8 cellular contexts compared by ENCODE assay signal in genomic region chr2:178478102-178478441, GRCh38. TPM values are rescaled to one million over a fixed set of nuclear protein-coding genes. Genes with fewer than 3 reads are reported as not detected.
DNase-seq lines count a peak whose midpoint lies in the region; ATAC-seq and TF ChIP-seq lines count a peak whose summit lies in the region.

No MANE protein-coding gene starts in this region.

- no peaks in the 10 kb centered on the region for H3K27me3 ChIP-seq in Peyer's patch
- no peaks in the 10 kb centered on the region for H3K27me3 ChIP-seq in osteoblast (ENCODE audit: insufficient read depth, low read length)

- no peak for TF ChIP-seq CTCF in C4-2B (conservative IDR thresholded peaks at IDR 0.05)
- TF ChIP-seq CTCF in Peyer's patch (IDR thresholded peaks at IDR 0.05) = no peak
- no peak for TF ChIP-seq CTCF in osteoblast (IDR thresholded peaks at IDR 0.05; ENCODE audit: extremely low read depth, low read depth, low read length)
- no peak for TF ChIP-seq CTCF in omental fat pad (IDR thresholded peaks at IDR 0.05)

- H3K9me3 ChIP-seq in Peyer's patch = no peaks in the 10 kb centered on the region
- H3K9me3 ChIP-seq in osteoblast (ENCODE audit: low read depth, low read length) = no peaks in the 10 kb centered on the region

- peaks cover 21% of the 10 kb centered on the region for H4K20me1 ChIP-seq in osteoblast (ENCODE audit: insufficient read depth, low read length)

- no peaks in the 10 kb centered on the region for H3K36me3 ChIP-seq in Peyer's patch
- H3K36me3 ChIP-seq in osteoblast (ENCODE audit: insufficient read depth, low read length) = no peaks in the 10 kb centered on the region

- ATAC-seq in GM19372 (IDR thresholded peaks at IDR 0.05; ENCODE audit: low read depth, unreplicated experiment) (peak; percentile 1), omental fat pad (ENCODE audit: low FRiP score) (no peak), HG03108 (IDR thresholded peaks at IDR 0.05; ENCODE audit: unreplicated experiment) (no peak)

- H3K79me2 ChIP-seq in osteoblast (ENCODE audit: insufficient read depth, low read length) = peaks cover 33% of the 10 kb centered on the region

- peak overlapping the region; percentile 72 for H3K27ac ChIP-seq in C4-2B
- H3K27ac ChIP-seq in Peyer's patch = peak overlapping the region; percentile 91 to 96 (median 95)
- peak overlapping the region; percentile 49 for H3K27ac ChIP-seq in epithelial cell of prostate
- H3K27ac ChIP-seq in osteoblast (ENCODE audit: low read depth, low read length) = peak overlapping the region; percentile 99

- no peak for TF ChIP-seq POLR2A in Peyer's patch (IDR thresholded peaks at IDR 0.05)

- H2AFZ ChIP-seq in osteoblast (ENCODE audit: low read length) = peak overlapping the region; percentile 100

- peak overlapping the region; percentile 99 for H3K4me2 ChIP-seq in osteoblast (ENCODE audit: insufficient read depth, low read length)

- H3K4me1 ChIP-seq in Peyer's patch (peaks cover 0 to 27% (median 15%) of the 10 kb centered on the region in 4 donors), osteoblast (ENCODE audit: insufficient read depth, low read length) (peaks cover 25% of the 10 kb centered on the region)

- DNase-seq in Peyer's patch (no peak), epithelial cell of prostate (ENCODE audit: low read depth, low spot score) (no peak), osteoblast (ENCODE audit: insufficient read length, low spot score, missing footprints) (peak; percentile 71), omental fat pad (ENCODE audit: low spot score) (no peak), H4 (ENCODE audit: low spot score) (no peak)

- H3K4me3 ChIP-seq in Peyer's patch (peak overlapping the region; percentile 47 to 76 (median 63)), osteoblast (ENCODE audit: insufficient read depth, low read length) (peak overlapping the region; percentile 97)

RNA-seq across cellular contexts. Expression of gene FKBP7, which starts 0.3 kb away (rescaled TPM):
- 1 to 10 TPM in 2 of 4 donors, under 1 TPM in 2; 0.53 to 5.3 (median 1.0) TPM for total RNA-seq in Peyer's patch
- total RNA-seq in osteoblast = 37.6 and 42.1 TPM in 2 replicates
- total RNA-seq in omental fat pad = 10 to 100 TPM in 3 of 4 donors, 1 to 10 TPM in 1; 6.8 to 17.5 (median 15.3) TPM
- total RNA-seq in H4 (2014; rRNA removed; shearing (Covaris generic)) = 43.4 and 44.2 TPM in 2 replicates

RNA-seq across cellular contexts. Expression of gene PLEKHA3, which starts 2.2 kb away (rescaled TPM):
- 10 to 100 TPM in 1 of 4 donors, 1 to 10 TPM in 3; 7.4 to 13.3 (median 8.6) TPM for total RNA-seq in Peyer's patch
- 7.1 and 8.7 TPM in 2 replicates for total RNA-seq in osteoblast
- total RNA-seq in omental fat pad = 10 to 100 TPM in 3 of 4 donors, 1 to 10 TPM in 1; 9.4 to 13.2 (median 11.2) TPM
- 10.3 and 11.7 TPM in 2 replicates for total RNA-seq in H4 (2014; rRNA removed; shearing (Covaris generic))

RNA-seq across cellular contexts. Expression of gene PJVK, which starts 26.9 kb away (rescaled TPM):
- 1 to 10 TPM in 3 of 4 donors, not detected in 1; 1.7 to 3.1 (median 1.8) TPM for total RNA-seq in Peyer's patch
- 2.1 and 2.5 TPM in 2 replicates for total RNA-seq in osteoblast
- 1 to 10 TPM; 2.2 to 2.8 (median 2.5) TPM for total RNA-seq in omental fat pad
- 1.1 and 2.5 TPM in 2 replicates for total RNA-seq in H4 (2014; rRNA removed; shearing (Covaris generic))

RNA-seq across cellular contexts. Expression of gene PRKRA, which starts 27.1 kb away (rescaled TPM):
- total RNA-seq in Peyer's patch (10 to 100 TPM; 22.4 to 54.9 (median 34.5) TPM), osteoblast (56.1 and 64.5 TPM in 2 replicates), omental fat pad (10 to 100 TPM; 50.7 to 67.4 (median 60.4) TPM)
- total RNA-seq in H4 (2014; rRNA removed; shearing (Covaris generic)) = 53.5 and 53.9 TPM in 2 replicates

Comparison
In these comparisons a context has a peak if more than half of its experiments do, and no peak if none do; other contexts are left out.
1. H3K27ac ChIP-seq: peak in every context shown above with its lines; median percentile 99 in osteoblast; 95 in Peyer's patch; 72 in C4-2B; 49 in epithelial cell of prostate.